Comparison of ENCODE assay signal across 23 cellular contexts in genomic region chr6:24546432-24546831, GRCh38.
"Had no signal": no experiment of that assay in that cellular context is flagged by ENCODE, and none has a peak within 500 bp of the region (broad histone marks: within the 10 kb centered on the region; RNA-seq: fewer than 3 reads in every experiment).

No MANE protein-coding gene starts in this region.

- H3K27ac Mint-ChIP-seq: activated B cell treated with CpG ODN at 0.5 μM for 24 hours; activated CD8-positive, alpha-beta T cell treated with anti-CD3 and anti-CD28 coated beads for 36 hours; activated naive CD8-positive, alpha-beta T cell; activated T-helper 17 cell treated with anti-CD3 and anti-CD28 coated beads, Interleukin-2, amount 50 U/mL, for 72 hours; T-helper 1 cell treated with Interleukin-12 subunit alpha and Interleukin-12 subunit beta and Interleukin-4 antibody, amounts not matched to agents 30 μg/mL and 1 μg/mL, for 36 hours had no signal

- H3K4me1 Mint-ChIP-seq: activated B cell treated with CpG ODN at 0.5 μM for 24 hours; activated T-helper 17 cell treated with anti-CD3 and anti-CD28 coated beads, Interleukin-2, amount 50 U/mL, for 72 hours had no signal

- H3K9me3 Mint-ChIP-seq: activated B cell treated with CpG ODN at 0.5 μM for 24 hours; activated CD8-positive, alpha-beta T cell treated with anti-CD3 and anti-CD28 coated beads for 36 hours; activated T-cell treated with anti-CD3 and anti-CD28 coated beads, Interleukin-2, amount 50 U/mL, for 4 hours; activated T-helper 17 cell treated with anti-CD3 and anti-CD28 coated beads, Interleukin-2, amount 50 U/mL, for 72 hours; T-helper 1 cell treated with Interleukin-12 subunit alpha and Interleukin-12 subunit beta and Interleukin-4 antibody, amounts not matched to agents 30 μg/mL and 1 μg/mL, for 36 hours had no signal

- H3K4me3 ChIP-seq: esophagus squamous epithelium, gastroesophageal sphincter had no signal

- H3K36me3 Mint-ChIP-seq: activated naive CD8-positive, alpha-beta T cell had no signal

- DNase-seq: activated B cell treated with CpG ODN at 0.5 μM for 24 hours; activated CD4-positive, alpha-beta T cell treated with anti-CD3 and anti-CD28 coated beads for 48 hours; activated CD4-positive, alpha-beta T cell treated with anti-CD3 and anti-CD28 coated beads, Interleukin-2, amount 50 U/mL, for 1 hour; activated CD8-positive, alpha-beta T cell treated with anti-CD3 and anti-CD28 coated beads for 36 hours; activated gamma-delta T cell treated with Interleukin-2 at 50 U/mL for 16 hours; activated naive CD4-positive, alpha-beta T cell treated with anti-CD3 and anti-CD28 coated beads, Interleukin-2, amount 50 U/mL, for 16 hours; activated naive CD4-positive, alpha-beta T cell treated with Interleukin-2 at 50 U/mL for 16 hours; activated T-cell treated with anti-CD3 and anti-CD28 coated beads, Interleukin-2, amount 50 U/mL, for 4 hours; amniotic stem cell; brain microvascular endothelial cell; caudate nucleus; cortex of kidney; dermis blood vessel endothelial cell; effector CD4-positive, alpha-beta T cell; esophagus squamous epithelium; foreskin melanocyte; T1000; WERI-Rb-1 had no signal

- H3K36me3 ChIP-seq: brain microvascular endothelial cell, esophagus squamous epithelium, gastroesophageal sphincter, WERI-Rb-1 had no signal

- H3K27ac ChIP-seq: brain microvascular endothelial cell, epithelial cell of prostate, esophagus squamous epithelium, gastroesophageal sphincter, WERI-Rb-1 had no signal

- H3K27me3 ChIP-seq: brain microvascular endothelial cell had no signal

- ATAC-seq: gastroesophageal sphincter had no signal

- H3K4me3 Mint-ChIP-seq: activated B cell treated with CpG ODN at 0.5 μM for 24 hours; activated CD8-positive, alpha-beta T cell treated with anti-CD3 and anti-CD28 coated beads for 36 hours; activated naive CD8-positive, alpha-beta T cell; activated T-cell treated with anti-CD3 and anti-CD28 coated beads, Interleukin-2, amount 50 U/mL, for 4 hours; activated T-helper 17 cell treated with anti-CD3 and anti-CD28 coated beads, Interleukin-2, amount 50 U/mL, for 72 hours; T-helper 1 cell treated with Interleukin-12 subunit alpha and Interleukin-12 subunit beta and Interleukin-4 antibody, amounts not matched to agents 30 μg/mL and 1 μg/mL, for 36 hours had no signal

- H3K4me1 ChIP-seq: esophagus squamous epithelium, gastroesophageal sphincter had no signal

- H3K9me3 ChIP-seq: esophagus squamous epithelium, gastroesophageal sphincter had no signal
